In genomic region chr1:184743062-184743756, GRCh38 we compare ENCODE assay signal across 1 cellular context.
TF ChIP-seq lines count a peak whose summit lies in the region.

No MANE protein-coding gene starts in this region.

TF ChIP-seq in GM12878, 131 proteins besides CTCF, POLR2A, EP300 and RAD21 (continued from another document and continues in another):
- TF ChIP-seq ZBTB4 (CRISPR knock-in tag; IDR thresholded peaks at IDR 0.05) (no peak), FOS (IDR thresholded peaks at IDR 0.05; ENCODE audit: borderline replicate concordance, extremely low read depth, insufficient read length) (no peak), SUZ12 (IDR thresholded peaks at IDR 0.05; ENCODE audit: unreplicated experiment) (no peak), SUPT20H (IDR thresholded peaks at IDR 0.05; ENCODE audit: borderline replicate concordance, control insufficient read depth, low read depth, low read length) (no peak), GATAD2B (conservative IDR thresholded peaks at IDR 0.05; ENCODE audit: low read depth) (no peak), EED (IDR thresholded peaks at IDR 0.05; ENCODE audit: low read depth) (no peak), RCOR1 (conservative IDR thresholded peaks at IDR 0.05; ENCODE audit: low read depth, low read length) (no peak), FOXK2 (IDR thresholded peaks at IDR 0.05) (no peak), DPF2 (IDR thresholded peaks at IDR 0.05) (peak; percentile 87), NKRF (conservative IDR thresholded peaks at IDR 0.05) (no peak), E4F1 (IDR thresholded peaks at IDR 0.05; ENCODE audit: borderline replicate concordance, partially characterized antibody) (no peak), JUND (IDR thresholded peaks at IDR 0.05; ENCODE audit: low read depth, low read length) (peak; percentile 61; the same call in 1 of the 2 replicates), POLR2AphosphoS2 (IDR thresholded peaks at IDR 0.05; ENCODE audit: low read depth, low read length) (no peak), ZNF24 (IDR thresholded peaks at IDR 0.05) (0 out of 2 replicates have a peak, but pooled peaks have one; percentile 25), STAT1 (conservative IDR thresholded peaks at IDR 0.05) (no peak), ZNF687 (IDR thresholded peaks at IDR 0.05) (no peak), CHD4 (IDR thresholded peaks at IDR 0.05) (no peak), ZNF274 (IDR thresholded peaks at IDR 0.05; ENCODE audit: insufficient read depth, insufficient read length) (no peak), ZBED1 (IDR thresholded peaks at IDR 0.05; ENCODE audit: borderline replicate concordance) (no peak), NR2C2 (IDR thresholded peaks at IDR 0.05; ENCODE audit: borderline replicate concordance, control insufficient read depth, insufficient read length, low read depth) (no peak), CHD1 (IDR thresholded peaks at IDR 0.05; ENCODE audit: low read depth, low read length) (no peak), NR2F1 (conservative IDR thresholded peaks at IDR 0.05) (no peak; the same call in 1 of the 2 replicates), SPI1 (IDR thresholded peaks at IDR 0.05; ENCODE audit: borderline replicate concordance, insufficient read depth, low read depth, low read length) (no peak), ATF2 (IDR thresholded peaks at IDR 0.05; ENCODE audit: low read length) (peak; percentile 79), YBX1 (IDR thresholded peaks at IDR 0.05) (no peak), RB1 (IDR thresholded peaks at IDR 0.05; ENCODE audit: borderline replicate concordance) (no peak), MTA3 (IDR thresholded peaks at IDR 0.05; ENCODE audit: borderline replicate concordance, low read length) (no peak), MTA2 (IDR thresholded peaks at IDR 0.05; ENCODE audit: low read depth) (peak; percentile 97), PBX3 (IDR thresholded peaks at IDR 0.05; ENCODE audit: insufficient replicate concordance, low read depth, low read length) (no peak), EGR1 (IDR thresholded peaks at IDR 0.05; ENCODE audit: borderline replicate concordance in 1 of 2, low read depth in 2 of 2, low read length in 2 of 2) (no peak), ETV6 (conservative IDR thresholded peaks at IDR 0.05 in 1 of 2, IDR thresholded peaks at IDR 0.05 in 1 of 2; ENCODE audit: borderline replicate concordance in 1 of 2, low read depth in 1 of 2) (no peak; a peak in 1 of 4 replicates), SMARCA5 (IDR thresholded peaks at IDR 0.05) (no peak), LARP7 (IDR thresholded peaks at IDR 0.05) (no peak), ATF7 (IDR thresholded peaks at IDR 0.05; ENCODE audit: low read depth) (peak; percentile 97), POLR2AphosphoS5 (IDR thresholded peaks at IDR 0.05; ENCODE audit: low read length) (no peak), BHLHE40 (IDR thresholded peaks at IDR 0.05; ENCODE audit: borderline replicate concordance in 1 of 2, low read depth in 2 of 2, low read length in 1 of 2) (peak in 1 of 2 experiments; percentile 28; a peak in 1 of 4 replicates), BCLAF1 (IDR thresholded peaks at IDR 0.05) (no peak), CREM (IDR thresholded peaks at IDR 0.05; ENCODE audit: low read depth) (peak; percentile 32; the same call in 1 of the 2 replicates), YY1 (IDR thresholded peaks at IDR 0.05; ENCODE audit: low read depth, low read length) (no peak), REST (IDR thresholded peaks at IDR 0.05; ENCODE audit: low read depth, low read length) (no peak)
